Comparison of ENCODE assay signal across 12 cellular contexts in the genomic region with DNA sequence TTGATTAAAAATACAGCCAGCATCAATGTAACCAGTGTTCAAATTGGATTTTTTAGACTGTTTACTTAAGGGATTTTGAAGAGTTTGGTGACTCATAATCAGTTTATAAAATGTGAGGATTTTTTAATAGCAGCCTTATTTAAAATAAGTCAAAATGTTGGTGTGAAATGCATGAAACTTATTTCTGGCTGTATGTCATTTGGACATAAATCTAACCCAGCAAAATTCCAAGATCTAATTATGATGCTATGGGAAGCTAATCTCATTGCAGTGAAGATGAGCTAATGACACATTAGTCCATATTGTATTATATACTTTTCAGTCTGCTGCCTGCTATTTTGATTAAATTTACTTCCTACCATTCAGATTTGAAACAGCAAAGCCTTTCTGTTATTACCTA.
DNase-seq lines count a peak whose midpoint lies in the region; ATAC-seq, FAIRE-seq and TF ChIP-seq lines count a peak whose summit lies in the region.
"Had no signal": no experiment of that assay in that cellular context is flagged by ENCODE, and none has a peak within 500 bp of the region (broad histone marks: within the 10 kb centered on the region; RNA-seq: fewer than 3 reads in every experiment).

No MANE protein-coding gene starts in this region.

- H3K36me3 ChIP-seq in adrenal gland (replicated peaks in 1 of 2): no peaks in the 10 kb centered on the region
- H3K36me3 ChIP-seq in kidney (ENCODE audit: control insufficient read depth in 1 of 2, insufficient read depth in 2 of 2, low read length in 2 of 2): no peaks in the 10 kb centered on the region
- H3K36me3 ChIP-seq in smooth muscle cell (ENCODE audit: low read depth): no peaks in the 10 kb centered on the region

- H3K4me1 Mint-ChIP-seq in HFFc6 (ENCODE audit: low read depth): peaks cover 95% of the 10 kb centered on the region

- DNase-seq in HFFc6 (no peak), adrenal gland (no peak), kidney (no peak), smooth muscle cell (lab: John Stamatoyannopoulos, UW; ENCODE audit: unreplicated experiment) (no peak), NCI-H2107 (lab: John Stamatoyannopoulos, UW) (no peak), midbrain (lab: John Stamatoyannopoulos, UW) (no peak)
- DNase-seq: central memory CD4-positive, alpha-beta T cell; Karpas-422; NCI-H446 treated with DMSO at 0.1 percent for 48 hours had no signal

- H3K27me3 Mint-ChIP-seq in HFFc6 (ENCODE audit: insufficient read depth): no peaks in the 10 kb centered on the region; the same call in none of the 2 replicates

- intact Hi-C loops in adrenal gland (cut with DNase I): no loop called here
- intact Hi-C loops in kidney (cut with DNase I): no loop called here

- TF ChIP-seq CTCF in HFFc6 (IDR thresholded peaks at IDR 0.05): no peak
- TF ChIP-seq CTCF in adrenal gland (IDR thresholded peaks at IDR 0.05): no peak
- no peak for TF ChIP-seq CTCF in kidney (IDR thresholded peaks at IDR 0.05; ENCODE audit: borderline replicate concordance, extremely low read depth, insufficient read depth)
- TF ChIP-seq CTCF in smooth muscle cell (IDR thresholded peaks at IDR 0.05; ENCODE audit: borderline replicate concordance, insufficient read depth, poor library complexity, severe bottlenecking): no peak

- H3K27ac ChIP-seq in adrenal gland (peak overlapping the region; percentile 56 to 90 (median 84)), kidney (ENCODE audit: low read depth in 2 of 2, low read length in 2 of 2) (peak overlapping the region; percentile 93 to 95), smooth muscle cell (ENCODE audit: low read depth) (peak overlapping the region; percentile 99)

- H3K9ac ChIP-seq in kidney (ENCODE audit: low read length in 2 of 2) (peak overlapping the region in 1 of 2 donors; percentile 75), smooth muscle cell (ENCODE audit: low read depth) (peak overlapping the region; percentile 96)

- H3K27me3 ChIP-seq in adrenal gland: no peaks in the 10 kb centered on the region
- H3K27me3 ChIP-seq in smooth muscle cell (ENCODE audit: low read depth): no peaks in the 10 kb centered on the region

- peak overlapping the region; percentile 75 for H3K4me2 ChIP-seq in smooth muscle cell

- H3F3A ChIP-seq in smooth muscle cell (ENCODE audit: low read depth): peaks cover 46% of the 10 kb centered on the region

- H3K4me3 ChIP-seq in adrenal gland: no peak overlapping the region
- peak overlapping the region in 1 of 2 donors; percentile 7 for H3K4me3 ChIP-seq in kidney (ENCODE audit: low read length in 2 of 2)
- H3K4me3 ChIP-seq in smooth muscle cell: no peak overlapping the region

- no peaks in the 10 kb centered on the region for H3K9me3 Mint-ChIP-seq in HFFc6

- H3K4me1 ChIP-seq in adrenal gland (replicated peaks in 1 of 2) (peaks cover 9 to 69% of the 10 kb centered on the region in 2 donors), kidney (ENCODE audit: control insufficient read depth in 1 of 2, insufficient read depth in 1 of 2, low read depth in 1 of 2, low read length in 2 of 2) (peaks cover 27 to 28% of the 10 kb centered on the region in 2 donors), smooth muscle cell (ENCODE audit: low read depth) (peaks cover 50% of the 10 kb centered on the region)

- H3K9me3 ChIP-seq in adrenal gland (replicated peaks in 1 of 3) (no peaks in the 10 kb centered on the region), kidney (ENCODE audit: control insufficient read depth in 1 of 2, low read length in 2 of 2) (no peaks in the 10 kb centered on the region), smooth muscle cell (replicated peaks; ENCODE audit: low read depth) (no peaks in the 10 kb centered on the region)

- H2AFZ ChIP-seq in smooth muscle cell (ENCODE audit: low read depth): no peak overlapping the region

- peaks cover 14% of the 10 kb centered on the region for H3K79me2 ChIP-seq in smooth muscle cell (ENCODE audit: low read depth)

- no peaks in the 10 kb centered on the region for H4K20me1 ChIP-seq in smooth muscle cell (ENCODE audit: low read depth)

- ATAC-seq in GM18870 (IDR thresholded peaks at IDR 0.05; ENCODE audit: unreplicated experiment) (no peak), GM18517 (IDR thresholded peaks at IDR 0.05; ENCODE audit: unreplicated experiment) (no peak)

- peak overlapping the region; percentile 83 for H3K4me3 Mint-ChIP-seq in HFFc6

- H3K36me3 Mint-ChIP-seq in HFFc6 (ENCODE audit: low read depth): peaks cover 7% of the 10 kb centered on the region

- no peak for FAIRE-seq in kidney (lab: Jason Lieb, UNC)
- FAIRE-seq: GM12892 had no signal

- no peak for TF ChIP-seq POLR2A in adrenal gland (IDR thresholded peaks at IDR 0.05)

- H3K27ac Mint-ChIP-seq in HFFc6: peak overlapping the region; percentile 98
